ENCODE assay signal across 8 cellular contexts in the genomic region with DNA sequence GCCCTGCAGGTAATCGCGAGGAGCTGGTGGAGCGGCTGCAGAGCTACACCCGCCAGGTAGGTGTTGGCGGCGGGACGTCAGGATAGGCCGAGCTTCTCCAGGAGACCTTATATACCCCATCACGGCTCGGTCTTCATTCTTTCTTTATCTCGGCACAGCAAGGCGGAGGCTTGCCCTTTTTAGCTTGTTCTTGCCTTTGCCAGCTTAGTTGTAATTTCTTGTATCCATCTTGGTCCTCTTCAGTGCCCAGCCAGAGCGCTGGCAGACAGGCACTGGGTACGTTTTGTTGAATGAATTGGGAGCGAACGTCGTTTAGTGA. TPM values are rescaled to one million over a fixed set of nuclear protein-coding genes. Genes with fewer than 3 reads are reported as not detected.
DNase-seq lines count a peak whose midpoint lies in the region; ATAC-seq and TF ChIP-seq lines count a peak whose summit lies in the region.

No MANE protein-coding gene starts in this region.

- H3K18ac ChIP-seq in IMR-90 (ENCODE audit: low read depth, low read length) = no peak overlapping the region

- no peaks in the 10 kb centered on the region for H3K9me3 Mint-ChIP-seq in central memory CD8-positive, alpha-beta T cell

- intact Hi-C loops in A673 (cut with micrococcal nuclease; ENCODE audit: unreplicated experiment) = loop anchor here (2.0 kb wide), 1 partner anchor 50 kb away; a partner anchor contains a TSS
- intact Hi-C loops in IMR-90 (cut with micrococcal nuclease) = no loop called here

- H3K36me3 Mint-ChIP-seq in central memory CD8-positive, alpha-beta T cell (ENCODE audit: insufficient read depth) = peaks cover 42% of the 10 kb centered on the region

- H3K56ac ChIP-seq in IMR-90 (ENCODE audit: extremely low read depth, insufficient read depth, low read length) = peak overlapping the region; percentile 85

- H4K8ac ChIP-seq in IMR-90 (ENCODE audit: low read depth in 2 of 2, low read length in 2 of 2) = peak overlapping the region; percentile 79 to 96

- H3K27ac ChIP-seq in A673 (ENCODE audit: low read depth, low read length, poor library complexity, severe bottlenecking) = peak overlapping the region; percentile 89
- H3K27ac ChIP-seq in IMR-90 (ENCODE audit: insufficient read depth, low read length) = peak overlapping the region; percentile 87
- H3K27ac ChIP-seq in muscle layer of duodenum (ENCODE audit: low read length) = peak overlapping the region; percentile 85

- no peak for TF ChIP-seq POLR2A in IMR-90 (IDR thresholded peaks at IDR 0.05; ENCODE audit: low read depth, low read length)

- dilution Hi-C loops in IMR-90 (cut with HindIII; ENCODE audit: low sequenced_read_pairs, unreplicated experiment) = no loop called here

- no peak for TF ChIP-seq RAD21 in IMR-90 (IDR thresholded peaks at IDR 0.05; ENCODE audit: low read length)

- peaks cover 14% of the 10 kb centered on the region; the same call in 1 of the 2 replicates for H4K20me1 ChIP-seq in IMR-90 (ENCODE audit: insufficient read depth, low read length)

- peak overlapping the region; percentile 99 for H2AK9ac ChIP-seq in IMR-90 (replicated peaks; ENCODE audit: low read depth, low read length, poor library complexity)

- H2AK5ac ChIP-seq in IMR-90 (ENCODE audit: low read depth, low read length) = peak overlapping the region; percentile 95

- H2BK5ac ChIP-seq in IMR-90 (ENCODE audit: low read depth, low read length, poor library complexity, severe bottlenecking) = peak overlapping the region; percentile 76

- H3K9me3 ChIP-seq in A673 (ENCODE audit: low read depth, low read length, poor library complexity, severe bottlenecking) (no peaks in the 10 kb centered on the region), IMR-90 (ENCODE audit: control insufficient read depth, insufficient read depth, low read length) (no peaks in the 10 kb centered on the region), muscle layer of duodenum (ENCODE audit: control insufficient read depth in 1 of 2, low read length in 2 of 2) (no peaks in the 10 kb centered on the region)

- in situ Hi-C loops in IMR-90 (cut with MboI; ENCODE audit: low sequenced_read_pairs) = no loop called here

- H3K27me3 Mint-ChIP-seq in central memory CD8-positive, alpha-beta T cell = no peaks in the 10 kb centered on the region

- POLR2A ChIA-PET in A673 (lab: Charles Lee; ENCODE audit: low non-redundant PET) = no interaction called here
- POLR2A ChIA-PET in IMR-90 (lab: Charles Lee; ENCODE audit: unreplicated experiment) = interaction anchor here (0.9 kb wide), 1 partner anchor 236 kb away, joined by 3 read pairs; a partner anchor contains a TSS

- BruUV-seq in A673 (replicated peaks; lab: Mats Ljungman, UMichigan) (no TSS peak), IMR-90 (replicated peaks; lab: Mats Ljungman, UMichigan) (no TSS peak)

- H3K27me3 ChIP-seq in A673 (replicated peaks; ENCODE audit: insufficient read depth, low read depth, low read length, poor library complexity) (no peaks in the 10 kb centered on the region), IMR-90 (ENCODE audit: control insufficient read depth, insufficient read depth, low read length) (peaks cover 9% of the 10 kb centered on the region; the same call in 1 of the 2 replicates), muscle layer of duodenum (ENCODE audit: low read depth, low read length) (peaks cover 3% of the 10 kb centered on the region)

- peak overlapping the region; percentile 94 for H3K4ac ChIP-seq in IMR-90 (ENCODE audit: low read depth, low read length)

- DNase-seq in A673 (ENCODE audit: low spot score) = no peak
- no peak for DNase-seq in IMR-90
- DNase-seq in central memory CD8-positive, alpha-beta T cell (ENCODE audit: low spot score in 2 of 2) = no peak
- DNase-seq in UCSD-AML1 (lab: John Stamatoyannopoulos, UW; ENCODE audit: unreplicated experiment) = no peak
- no peak for DNase-seq in NCI-H1105 treated with DMSO at 0.1 percent for 48 hours (lab: John Stamatoyannopoulos, UW)

- peak overlapping the region; percentile 95 for H2AFZ ChIP-seq in IMR-90 (replicated peaks; ENCODE audit: low read length, poor library complexity)

- peaks cover 21% of the 10 kb centered on the region for H3K4me1 ChIP-seq in A673 (ENCODE audit: insufficient read depth, low read length, poor library complexity, severe bottlenecking)
- peaks cover 8% of the 10 kb centered on the region for H3K4me1 ChIP-seq in IMR-90 (ENCODE audit: control insufficient read depth, insufficient read depth, low read length)
- H3K4me1 ChIP-seq in muscle layer of duodenum (ENCODE audit: control insufficient read depth in 1 of 2, insufficient read depth in 2 of 2, low read length in 2 of 2) = peaks cover 13 to 22% of the 10 kb centered on the region in 2 donors

- no peak overlapping the region for H2BK120ac ChIP-seq in IMR-90 (ENCODE audit: low read depth, low read length)

- TF ChIP-seq CTCF in A673 (conservative IDR thresholded peaks at IDR 0.05; ENCODE audit: low read depth, low read length) (no peak), IMR-90 (conservative IDR thresholded peaks at IDR 0.05; ENCODE audit: low read depth, low read length) (no peak)

- peak overlapping the region; percentile 100 for H3K4me3 Mint-ChIP-seq in central memory CD8-positive, alpha-beta T cell

- no peak overlapping the region for H2BK15ac ChIP-seq in IMR-90 (ENCODE audit: low read depth, low read length)

- no peak overlapping the region for H2BK20ac ChIP-seq in IMR-90 (ENCODE audit: low read depth, low read length)

- peak overlapping the region; percentile 99 for H3K23ac ChIP-seq in IMR-90 (ENCODE audit: low read depth, low read length)

- peak overlapping the region; percentile 99 for H3K4me3 ChIP-seq in A673 (ENCODE audit: low read depth, low read length, poor library complexity, severe bottlenecking)
- H3K4me3 ChIP-seq in IMR-90 (ENCODE audit: insufficient read depth, low read depth, low read length) = peak overlapping the region; percentile 86
- peak overlapping the region; percentile 80 to 100 for H3K4me3 ChIP-seq in muscle layer of duodenum (ENCODE audit: low read depth in 1 of 2, low read length in 2 of 2)

- CTCF ChIA-PET in A673 (lab: Charles Lee) = interaction anchor here (0.9 to 1.0 kb wide), 2 partner anchors 17 to 164 kb away, joined by 3 to 4 read pairs; a partner anchor contains a TSS
- CTCF ChIA-PET in IMR-90 (lab: Yijun Ruan, JAX) = interaction anchor here (1.1 to 2.1 kb wide), 2 partner anchors 16 to 30 kb away, joined by 4 to 11 read pairs; no protein-coding TSS in a partner anchor

- WGBS in IMR-90 (ENCODE audit: extremely low coverage in 2 of 2, insufficient read length in 1 of 2), 2 experiments = 0% methylated on average over 2 of the region's 17 CpGs; no CpG with 5 or more reads in 1 of the 2 experiments

- peak overlapping the region; percentile 86 for H4K91ac ChIP-seq in IMR-90 (ENCODE audit: insufficient read depth, low read depth, low read length)

- peak overlapping the region; percentile 92 for H3K4me2 ChIP-seq in IMR-90 (ENCODE audit: low read depth, low read length)

- ATAC-seq in IMR-90 (ENCODE audit: low read depth) (no peak), HG02840 (IDR thresholded peaks at IDR 0.05; ENCODE audit: low FRiP score, unreplicated experiment) (no peak), HG03045 (IDR thresholded peaks at IDR 0.05; ENCODE audit: unreplicated experiment) (no peak)
- ATAC-seq in central memory CD8-positive, alpha-beta T cell (replicated peaks; ENCODE audit: extremely low read depth, poor library complexity, severe bottlenecking) = peak; percentile 4

- peak overlapping the region; percentile 99 for H3K27ac Mint-ChIP-seq in central memory CD8-positive, alpha-beta T cell (ENCODE audit: low read depth)

- peak overlapping the region; percentile 82 for H4K5ac ChIP-seq in IMR-90 (ENCODE audit: low read depth, low read length)

- H3K79me1 ChIP-seq in IMR-90 (ENCODE audit: low read depth in 1 of 2, low read length in 2 of 2) = peaks cover 13 to 47% of the 10 kb centered on the region in 2 experiments

- H3K9ac ChIP-seq in IMR-90 (ENCODE audit: low read depth, low read length) = peak overlapping the region; percentile 90

- H3K14ac ChIP-seq in IMR-90 (replicated peaks; ENCODE audit: low read depth, low read length) = peak overlapping the region; percentile 98

- H3K4me1 Mint-ChIP-seq in central memory CD8-positive, alpha-beta T cell = peaks cover 42% of the 10 kb centered on the region

- H3K36me3 ChIP-seq in A673 (ENCODE audit: insufficient read depth, low read length, poor library complexity, severe bottlenecking) (peaks cover 34% of the 10 kb centered on the region), IMR-90 (ENCODE audit: control insufficient read depth, insufficient read depth, low read length) (peaks cover 21% of the 10 kb centered on the region), muscle layer of duodenum (ENCODE audit: control insufficient read depth in 1 of 2, insufficient read depth in 2 of 2, low read length in 2 of 2) (peaks cover 30% of the 10 kb centered on the region in 2 donors)

- 0 out of 2 replicates have a peak, but pooled peaks cover 7% of the 10 kb centered on the region for H3K9me1 ChIP-seq in IMR-90 (ENCODE audit: insufficient read depth, low read length)

TF ChIP-seq in IMR-90, 13 proteins besides CTCF, POLR2A, EP300 and RAD21 (continues in another document):
- TF ChIP-seq NFE2L2 (IDR thresholded peaks at IDR 0.05; ENCODE audit: low read depth, low read length) = no peak

RNA-seq across cellular contexts. Expression of a gene that starts 0.5 kb away (rescaled TPM):
- total RNA-seq in A673 (2021) (357 and 358 TPM in 2 replicates), IMR-90 (2012; rRNA removed) (120 and 164 TPM in 2 replicates)
- 110 and 122 TPM in 2 replicates for polyA plus RNA-seq in IMR-90 (2012; rRNA removed)
- polyA plus RNA-seq in IMR-90 (2012; cell fraction: cytosol; rRNA removed) = 69.3 and 85.8 TPM in 2 replicates
- 115 and 125 TPM in 2 replicates for polyA plus RNA-seq in IMR-90 (2012; cell fraction: nucleus; rRNA removed; ENCODE audit: low replicate concordance)

RNA-seq across cellular contexts. Expression of a gene that starts 3.7 kb away (rescaled TPM):
- total RNA-seq in A673 (2021) = 1.8 and 2.0 TPM in 2 replicates
- not detected in 2 replicates for total RNA-seq in IMR-90 (2012; rRNA removed)
- polyA plus RNA-seq in IMR-90 (2012; rRNA removed) = 0.19 TPM in 2 replicates
- polyA plus RNA-seq in IMR-90 (2012; cell fraction: cytosol; rRNA removed) = 0.04 and 0.35 TPM in 2 replicates
- 0.28 and 0.32 TPM in 2 replicates for polyA plus RNA-seq in IMR-90 (2012; cell fraction: nucleus; rRNA removed; ENCODE audit: low replicate concordance)

RNA-seq across cellular contexts. Expression of a gene that starts 17.4 kb away (rescaled TPM):
- total RNA-seq in A673 (2021) (75.7 and 79.1 TPM in 2 replicates), IMR-90 (2012; rRNA removed) (7.3 and 8.6 TPM in 2 replicates)
- 29.0 and 32.0 TPM in 2 replicates for polyA plus RNA-seq in IMR-90 (2012; rRNA removed)
- polyA plus RNA-seq in IMR-90 (2012; cell fraction: cytosol; rRNA removed) = 22.7 and 37.8 TPM in 2 replicates
- polyA plus RNA-seq in IMR-90 (2012; cell fraction: nucleus; rRNA removed; ENCODE audit: low replicate concordance) = 54.0 and 75.8 TPM in 2 replicates

RNA-seq across cellular contexts. Expression of a gene that starts 26.3 kb away (rescaled TPM):
- not detected in 2 replicates for total RNA-seq in A673 (2021)
- total RNA-seq in IMR-90 (2012; rRNA removed) = 0.18 and 0.28 TPM in 2 replicates
- 0.91 and 1.0 TPM in 2 replicates for polyA plus RNA-seq in IMR-90 (2012; rRNA removed)
- 0.80 and 1.8 TPM in 2 replicates for polyA plus RNA-seq in IMR-90 (2012; cell fraction: cytosol; rRNA removed)
- 0.27 and 0.28 TPM in 2 replicates for polyA plus RNA-seq in IMR-90 (2012; cell fraction: nucleus; rRNA removed; ENCODE audit: low replicate concordance)

RNA-seq across cellular contexts. Expression of a gene that starts 40.8 kb away (rescaled TPM):
- total RNA-seq in A673 (2021) (2.3 and 3.9 TPM in 2 replicates), IMR-90 (2012; rRNA removed) (0.28 and 0.54 TPM in 2 replicates)
- 3.0 and 4.9 TPM in 2 replicates for polyA plus RNA-seq in IMR-90 (2012; rRNA removed)
- polyA plus RNA-seq in IMR-90 (2012; cell fraction: cytosol; rRNA removed) = 1.2 and 6.5 TPM in 2 replicates
- 0.37 and 2.0 TPM in 2 replicates for polyA plus RNA-seq in IMR-90 (2012; cell fraction: nucleus; rRNA removed; ENCODE audit: low replicate concordance)
